Comparison of ENCODE assay signal across 1 cellular context in the genomic region with DNA sequence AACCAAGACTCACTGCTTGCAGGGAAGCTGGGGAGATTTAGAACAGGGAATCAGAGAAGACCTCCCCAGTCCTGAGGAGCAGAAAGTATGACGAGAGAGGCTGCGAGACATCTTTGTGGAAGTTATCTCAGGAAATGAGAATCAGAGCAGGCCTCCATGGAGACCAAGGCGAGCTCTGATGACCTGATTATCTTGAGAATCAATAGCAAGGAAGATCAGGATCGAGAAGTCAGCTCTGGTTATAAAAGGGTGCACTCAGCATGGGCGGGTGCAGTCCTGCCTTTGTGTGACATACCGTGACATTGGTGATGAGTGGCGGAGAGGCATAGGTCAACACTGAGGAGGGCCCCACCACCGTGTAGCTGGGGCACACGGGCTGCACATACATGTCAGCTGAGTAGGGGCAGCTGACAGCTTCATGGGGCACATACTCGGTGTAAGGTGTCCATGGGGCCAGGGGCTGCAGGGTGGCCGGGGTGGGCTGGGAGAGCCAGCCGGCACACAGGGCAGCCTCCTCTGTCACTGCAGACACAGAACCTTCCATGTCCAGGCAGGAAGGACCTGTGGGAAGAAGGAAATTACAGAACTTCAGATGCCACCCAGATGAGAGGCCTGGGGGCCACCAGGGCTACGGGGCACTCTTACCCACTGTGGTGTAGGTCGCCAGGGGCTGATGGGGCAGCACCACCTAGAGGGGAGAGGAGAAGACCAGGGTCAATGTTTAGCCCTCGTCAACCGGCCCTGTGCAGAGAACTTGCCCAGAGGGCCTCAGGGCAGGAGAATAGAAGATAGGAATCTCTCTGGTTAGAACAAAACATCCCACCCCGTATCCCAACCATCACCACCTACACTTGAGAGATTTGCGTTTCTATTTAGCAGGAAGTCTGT.
TF ChIP-seq lines count a peak whose summit lies in the region.

No MANE protein-coding gene starts in this region.

TF ChIP-seq in liver, 16 proteins besides CTCF, POLR2A, EP300 and RAD21:
- TF ChIP-seq, protein P1, sequence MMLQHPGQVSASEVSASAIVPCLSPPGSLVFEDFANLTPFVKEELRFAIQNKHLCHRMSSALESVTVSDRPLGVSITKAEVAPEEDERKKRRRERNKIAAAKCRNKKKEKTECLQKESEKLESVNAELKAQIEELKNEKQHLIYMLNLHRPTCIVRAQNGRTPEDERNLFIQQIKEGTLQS (IDR thresholded peaks at IDR 0.05), result no peak
- TF ChIP-seq, protein P2, sequence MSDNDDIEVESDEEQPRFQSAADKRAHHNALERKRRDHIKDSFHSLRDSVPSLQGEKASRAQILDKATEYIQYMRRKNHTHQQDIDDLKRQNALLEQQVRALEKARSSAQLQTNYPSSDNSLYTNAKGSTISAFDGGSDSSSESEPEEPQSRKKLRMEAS (IDR thresholded peaks at IDR 0.05), result no peak
- TF ChIP-seq, protein P3, sequence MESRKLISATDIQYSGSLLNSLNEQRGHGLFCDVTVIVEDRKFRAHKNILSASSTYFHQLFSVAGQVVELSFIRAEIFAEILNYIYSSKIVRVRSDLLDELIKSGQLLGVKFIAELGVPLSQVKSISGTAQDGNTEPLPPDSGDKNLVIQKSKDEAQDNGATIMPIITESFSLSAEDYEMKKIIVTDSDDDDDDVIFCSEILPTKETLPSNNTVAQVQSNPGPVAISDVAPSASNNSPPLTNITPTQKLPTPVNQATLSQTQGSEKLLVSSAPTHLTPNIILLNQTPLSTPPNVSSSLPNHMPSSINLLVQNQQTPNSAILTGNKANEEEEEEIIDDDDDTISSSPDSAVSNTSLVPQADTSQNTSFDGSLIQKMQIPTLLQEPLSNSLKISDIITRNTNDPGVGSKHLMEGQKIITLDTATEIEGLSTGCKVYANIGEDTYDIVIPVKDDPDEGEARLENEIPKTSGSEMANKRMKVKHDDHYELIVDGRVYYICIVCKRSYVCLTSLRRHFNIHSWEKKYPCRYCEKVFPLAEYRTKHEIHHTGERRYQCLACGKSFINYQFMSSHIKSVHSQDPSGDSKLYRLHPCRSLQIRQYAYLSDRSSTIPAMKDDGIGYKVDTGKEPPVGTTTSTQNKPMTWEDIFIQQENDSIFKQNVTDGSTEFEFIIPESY (IDR thresholded peaks at IDR 0.05), result no peak
- TF ChIP-seq HNF4A (conservative IDR thresholded peaks at IDR 0.05) (no peak), YY1 (IDR thresholded peaks at IDR 0.05) (no peak), FOXA2 (IDR thresholded peaks at IDR 0.05) (no peak), EGR1 (IDR thresholded peaks at IDR 0.05; ENCODE audit: low read depth in 2 of 2) (no peak), JUND (IDR thresholded peaks at IDR 0.05) (no peak), TAF1 (conservative IDR thresholded peaks at IDR 0.05) (no peak), NR2F2 (IDR thresholded peaks at IDR 0.05) (no peak), GABPA (IDR thresholded peaks at IDR 0.05 in 1 of 2, conservative IDR thresholded peaks at IDR 0.05 in 1 of 2) (no peak), FOXA1 (IDR thresholded peaks at IDR 0.05) (no peak), SP1 (IDR thresholded peaks at IDR 0.05) (no peak), HNF4G (IDR thresholded peaks at IDR 0.05) (no peak)
- TF ChIP-seq, protein P4, sequence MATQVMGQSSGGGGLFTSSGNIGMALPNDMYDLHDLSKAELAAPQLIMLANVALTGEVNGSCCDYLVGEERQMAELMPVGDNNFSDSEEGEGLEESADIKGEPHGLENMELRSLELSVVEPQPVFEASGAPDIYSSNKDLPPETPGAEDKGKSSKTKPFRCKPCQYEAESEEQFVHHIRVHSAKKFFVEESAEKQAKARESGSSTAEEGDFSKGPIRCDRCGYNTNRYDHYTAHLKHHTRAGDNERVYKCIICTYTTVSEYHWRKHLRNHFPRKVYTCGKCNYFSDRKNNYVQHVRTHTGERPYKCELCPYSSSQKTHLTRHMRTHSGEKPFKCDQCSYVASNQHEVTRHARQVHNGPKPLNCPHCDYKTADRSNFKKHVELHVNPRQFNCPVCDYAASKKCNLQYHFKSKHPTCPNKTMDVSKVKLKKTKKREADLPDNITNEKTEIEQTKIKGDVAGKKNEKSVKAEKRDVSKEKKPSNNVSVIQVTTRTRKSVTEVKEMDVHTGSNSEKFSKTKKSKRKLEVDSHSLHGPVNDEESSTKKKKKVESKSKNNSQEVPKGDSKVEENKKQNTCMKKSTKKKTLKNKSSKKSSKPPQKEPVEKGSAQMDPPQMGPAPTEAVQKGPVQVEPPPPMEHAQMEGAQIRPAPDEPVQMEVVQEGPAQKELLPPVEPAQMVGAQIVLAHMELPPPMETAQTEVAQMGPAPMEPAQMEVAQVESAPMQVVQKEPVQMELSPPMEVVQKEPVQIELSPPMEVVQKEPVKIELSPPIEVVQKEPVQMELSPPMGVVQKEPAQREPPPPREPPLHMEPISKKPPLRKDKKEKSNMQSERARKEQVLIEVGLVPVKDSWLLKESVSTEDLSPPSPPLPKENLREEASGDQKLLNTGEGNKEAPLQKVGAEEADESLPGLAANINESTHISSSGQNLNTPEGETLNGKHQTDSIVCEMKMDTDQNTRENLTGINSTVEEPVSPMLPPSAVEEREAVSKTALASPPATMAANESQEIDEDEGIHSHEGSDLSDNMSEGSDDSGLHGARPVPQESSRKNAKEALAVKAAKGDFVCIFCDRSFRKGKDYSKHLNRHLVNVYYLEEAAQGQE (IDR thresholded peaks at IDR 0.05), result no peak
